In genomic region chr21:26124896-26125295, GRCh38 we compare ENCODE assay signal across 12 cellular contexts. TPM values are rescaled to one million over a fixed set of nuclear protein-coding genes. Genes with fewer than 3 reads are reported as not detected.
DNase-seq lines count a peak whose midpoint lies in the region; ATAC-seq and TF ChIP-seq lines count a peak whose summit lies in the region.
"Had no signal": no experiment of that assay in that cellular context is flagged by ENCODE, and none has a peak within 500 bp of the region (broad histone marks: within the 10 kb centered on the region; RNA-seq: fewer than 3 reads in every experiment).

No MANE protein-coding gene starts in this region.

- DNase-seq in epithelial cell of esophagus (ENCODE audit: low read depth) (peak; percentile 22), thoracic aorta (ENCODE audit: low spot score) (no peak), LoVo (ENCODE audit: low spot score) (no peak), Karpas-422 (no peak)
- no peak for DNase-seq in stimulated activated CD8-positive, alpha-beta memory T cell treated with anti-CD3 and anti-CD28 coated beads, Interleukin-4, amount 100 ng/mL, for 48 hours
- DNase-seq: activated CD4-positive, CD25-positive, alpha-beta regulatory T cell; activated effector memory CD4-positive, alpha-beta T cell treated with Interleukin-2 at 50 U/mL for 16 hours; Peyer's patch; retina had no signal

- H3K27ac ChIP-seq in VCaP, result peak overlapping the region; percentile 86
- peak overlapping the region; percentile 70 for H3K27ac ChIP-seq in mesodermal cell (ENCODE audit: low read depth, low read length, severe bottlenecking)
- H3K27ac ChIP-seq in thoracic aorta, result peak overlapping the region; percentile 6 to 34
- H3K27ac ChIP-seq in Karpas-422 (ENCODE audit: low read length), result no peak overlapping the region

- no peak overlapping the region for H3K9ac ChIP-seq in Karpas-422 (ENCODE audit: low read length)

- ATAC-seq in thoracic aorta (ENCODE audit: insufficient number of reproducible peaks, low FRiP score, low read depth), result no peak
- ATAC-seq in GM19463 (IDR thresholded peaks at IDR 0.05; ENCODE audit: unreplicated experiment), result no peak

- peaks cover 5% of the 10 kb centered on the region for H3K36me3 ChIP-seq in mesodermal cell (ENCODE audit: control insufficient read depth, insufficient read depth, low read length)
- no peaks in the 10 kb centered on the region for H3K36me3 ChIP-seq in thoracic aorta
- no peaks in the 10 kb centered on the region for H3K36me3 ChIP-seq in Karpas-422 (ENCODE audit: insufficient read depth, low read length)
- H3K36me3 ChIP-seq: Peyer's patch had no signal

- H3K4me1 ChIP-seq in mesodermal cell (ENCODE audit: control insufficient read depth, insufficient read depth, low read length, poor library complexity, severe bottlenecking) (peaks cover 50% of the 10 kb centered on the region), thoracic aorta (ENCODE audit: control insufficient read depth in 1 of 2, low read depth in 2 of 2) (peaks cover 23 to 59% of the 10 kb centered on the region in 2 donors), Karpas-422 (ENCODE audit: low read length) (no peaks in the 10 kb centered on the region)

- no peaks in the 10 kb centered on the region for H3K9me3 ChIP-seq in mesodermal cell (ENCODE audit: control insufficient read depth, low read length)
- no peaks in the 10 kb centered on the region for H3K9me3 ChIP-seq in thoracic aorta
- no peaks in the 10 kb centered on the region for H3K9me3 ChIP-seq in Karpas-422 (ENCODE audit: low read length)
- H3K9me3 ChIP-seq: Peyer's patch had no signal

- no peaks in the 10 kb centered on the region for H3K79me2 ChIP-seq in Karpas-422 (ENCODE audit: low read length)

- no peak for TF ChIP-seq CTCF in VCaP (conservative IDR thresholded peaks at IDR 0.05)
- no peak for TF ChIP-seq CTCF in epithelial cell of esophagus (IDR thresholded peaks at IDR 0.05; ENCODE audit: insufficient read depth, low read depth, low read length, missing control alignments)
- no peak for TF ChIP-seq CTCF in thoracic aorta (IDR thresholded peaks at IDR 0.05)

- no peak overlapping the region for H3K4me2 ChIP-seq in Karpas-422 (ENCODE audit: low read depth, low read length, poor library complexity, severe bottlenecking)

- H4K20me1 ChIP-seq in Karpas-422 (ENCODE audit: insufficient read depth, low read depth, low read length), result no peaks in the 10 kb centered on the region

- no peaks in the 10 kb centered on the region for H3K27me3 ChIP-seq in thoracic aorta (replicated peaks; ENCODE audit: insufficient read depth)
- no peaks in the 10 kb centered on the region for H3K27me3 ChIP-seq in Karpas-422 (ENCODE audit: low read length)
- H3K27me3 ChIP-seq: Peyer's patch had no signal

- no peak overlapping the region for H2AFZ ChIP-seq in Karpas-422 (ENCODE audit: low read length)

- no peaks in the 10 kb centered on the region for H3K9me2 ChIP-seq in Karpas-422 (replicated peaks; ENCODE audit: insufficient read depth, low read length)

- H3K4me3 ChIP-seq in epithelial cell of esophagus (ENCODE audit: low read length) (no peak overlapping the region), mesodermal cell (ENCODE audit: extremely low read depth, insufficient read depth, low read length, poor library complexity, severe bottlenecking) (no peak overlapping the region), thoracic aorta (peak overlapping the region; percentile 46), Karpas-422 (ENCODE audit: low read length) (no peak overlapping the region)
- H3K4me3 ChIP-seq: Peyer's patch had no signal

- 85 to 89% methylated on average over 5 of the region's 7 CpGs for WGBS in mesodermal cell (ENCODE audit: insufficient coverage in 2 of 2), 2 experiments

RNA-seq across cellular contexts. Expression of gene APP, which starts 45.7 kb away (rescaled TPM):
- 546 TPM for polyA plus RNA-seq in mesodermal cell (2013, experiment 1 of 2)
- polyA plus RNA-seq in mesodermal cell (2013, experiment 2 of 2), result 502 TPM
- total RNA-seq in thoracic aorta, result 100 to 1,000 TPM; 342 to 468 TPM
- total RNA-seq in Karpas-422 (2014; rRNA removed; shearing (Covaris generic); ENCODE audit: low replicate concordance), result not detected in 2 replicates

Comparison
In these comparisons a context has a peak if more than half of its experiments do, and no peak if none do; other contexts are left out.
1. RNA of gene APP, which starts 45.7 kb away (total RNA-seq): 342 to 468 TPM in thoracic aorta; not detected in Karpas-422; every median in the first group is over 100 times any median in the second.